In genomic region chr1:186950547-186950946, GRCh38 we compare ENCODE assay signal across 21 cellular contexts.
A peak's percentile ranks its signal among the peaks of the same experiment; 100 is the strongest.
DNase-seq lines count a peak whose midpoint lies in the region; ATAC-seq and TF ChIP-seq lines count a peak whose summit lies in the region.
"Had no signal": no experiment of that assay in that cellular context is flagged by ENCODE, and none has a peak within 500 bp of the region (broad histone marks: within the 10 kb centered on the region; RNA-seq: fewer than 3 reads in every experiment).

No MANE protein-coding gene starts in this region.

- no peaks in the 10 kb centered on the region for H3K36me3 ChIP-seq in SK-N-SH (replicated peaks in 1 of 2; ENCODE audit: control insufficient read depth in 1 of 2, insufficient read depth in 2 of 2, low read length in 1 of 2)
- H3K36me3 ChIP-seq: lower lobe of right lung had no signal

- no peak overlapping the region for H2AFZ ChIP-seq in SK-N-SH (ENCODE audit: low read depth)

- H3K4me2 ChIP-seq in SK-N-SH: no peak overlapping the region

- POLR2A ChIA-PET in SK-N-SH (lab: Yijun Ruan, JAX): no interaction called here
- POLR2A ChIA-PET in RWPE1 (lab: Yijun Ruan, JAX; ENCODE audit: low non-redundant PET): no interaction called here

- TF ChIP-seq CTCF in SK-N-SH (IDR thresholded peaks at IDR 0.05): no peak
- TF ChIP-seq CTCF in RWPE1 (conservative IDR thresholded peaks at IDR 0.05; ENCODE audit: low read depth): no peak

- no peak overlapping the region for H3K27ac ChIP-seq in SK-N-SH (ENCODE audit: low read depth in 2 of 2, low read length in 1 of 2)
- no peak overlapping the region for H3K27ac ChIP-seq in RWPE1
- peak overlapping the region; percentile 35 for H3K27ac ChIP-seq in epithelial cell of prostate
- H3K27ac ChIP-seq: lower lobe of right lung had no signal

- no peaks in the 10 kb centered on the region for H3K4me1 ChIP-seq in SK-N-SH (ENCODE audit: control insufficient read depth in 1 of 2, insufficient read depth in 2 of 2, low read depth in 1 of 2, low read length in 1 of 2)
- H3K4me1 ChIP-seq: lower lobe of right lung had no signal

- H4K20me1 ChIP-seq in SK-N-SH (ENCODE audit: insufficient read depth): no peaks in the 10 kb centered on the region

- H3K4me3 ChIP-seq in SK-N-SH (ENCODE audit: low read depth in 2 of 2, low read length in 1 of 2): no peak overlapping the region
- H3K4me3 ChIP-seq: GM12878, lower lobe of right lung had no signal

- no peak for TF ChIP-seq RAD21 in SK-N-SH (IDR thresholded peaks at IDR 0.05; ENCODE audit: low read length)

- ATAC-seq in SK-N-SH treated with all-trans-retinoic acid at 6 μM for 48 hours (no peak), GM18867 (IDR thresholded peaks at IDR 0.05; ENCODE audit: unreplicated experiment) (no peak)
- ATAC-seq: GM12878, lower lobe of right lung had no signal

- H3K9me3 ChIP-seq in SK-N-SH: no peaks in the 10 kb centered on the region
- H3K9me3 ChIP-seq: lower lobe of right lung had no signal

- 4% methylated on average over 4 of the region's 4 CpGs for WGBS in SK-N-SH (ENCODE audit: low lambda C conversion rate)

- no peak overlapping the region for H3K9ac ChIP-seq in SK-N-SH

- DNase-seq in SK-N-SH (no peak), RWPE1 (ENCODE audit: low spot score) (peak; percentile 61), epithelial cell of prostate (ENCODE audit: low read depth, low spot score) (peak; percentile 73), SIG-M5 treated with dmso at 0.1 percent for 504 hours (lab: John Stamatoyannopoulos, UW; ENCODE audit: unreplicated experiment) (no peak), DMS153 (lab: John Stamatoyannopoulos, UW) (no peak), NCI-H524 treated with DMSO at 0.1 percent for 48 hours (lab: John Stamatoyannopoulos, UW) (no peak)
- DNase-seq: activated CD4-positive, alpha-beta T cell treated with anti-CD3 and anti-CD28 coated beads, Interleukin-2, amount 50 U/mL, for 4 hours; activated naive CD8-positive, alpha-beta T cell treated with anti-CD3 and anti-CD28 coated beads for 36 hours; activated T-cell treated with anti-CD3 and anti-CD28 coated beads, Interleukin-2, amount 50 U/mL, for 48 hours; CD4-positive, alpha-beta T cell; cerebellar nuclear complex; lower lobe of right lung; naive B cell; NCI-H510A; stimulated activated CD4-positive, alpha-beta T cell treated with anti-CD3 and anti-CD28 coated beads, Interleukin-12 subunit alpha, Interleukin-12 subunit beta, amount 100 ng/mL, for 4 hours; stimulated activated naive CD4-positive, alpha-beta T cell; SW 1271; trophoblast cell had no signal

- no peaks in the 10 kb centered on the region for H3F3A ChIP-seq in SK-N-SH (replicated peaks; ENCODE audit: insufficient read depth)

- TF ChIP-seq EP300 in SK-N-SH (IDR thresholded peaks at IDR 0.05; ENCODE audit: borderline replicate concordance in 1 of 2, low read depth in 1 of 2, low read length in 1 of 2): no peak

- H3K27me3 ChIP-seq in SK-N-SH (ENCODE audit: insufficient read depth): no peaks in the 10 kb centered on the region

- CTCF ChIA-PET in SK-N-SH (lab: Yijun Ruan, JAX) (interaction anchor here (0.9 kb wide), 1 partner anchor 36 kb away, joined by 4 read pairs; no protein-coding TSS in a partner anchor), RWPE1 (lab: Yijun Ruan, JAX) (interaction anchor here (0.6 to 0.7 kb wide), 2 partner anchors 11 to 314 kb away, joined by 3 to 7 read pairs; no protein-coding TSS in a partner anchor)

- no peaks in the 10 kb centered on the region for H3K79me2 ChIP-seq in SK-N-SH (ENCODE audit: insufficient read depth)

- no peaks in the 10 kb centered on the region for H3K9me2 ChIP-seq in SK-N-SH

TF ChIP-seq in SK-N-SH, 30 proteins besides CTCF, POLR2A, EP300 and RAD21 (continues in another document):
- TF ChIP-seq PBX3 (IDR thresholded peaks at IDR 0.05): peak; percentile 62
- no peak for TF ChIP-seq FOXJ3 (CRISPR knock-in tag; IDR thresholded peaks at IDR 0.05)
- TF ChIP-seq IRF3 (IDR thresholded peaks at IDR 0.05; ENCODE audit: low read depth, low read length): no peak
- no peak for TF ChIP-seq MAX (IDR thresholded peaks at IDR 0.05; ENCODE audit: low read depth)
- TF ChIP-seq NRF1 (IDR thresholded peaks at IDR 0.05; ENCODE audit: low read depth, low read length): no peak
- TF ChIP-seq MXI1 (IDR thresholded peaks at IDR 0.05; ENCODE audit: low read depth, low read length): no peak
- TF ChIP-seq RCOR1 (IDR thresholded peaks at IDR 0.05; ENCODE audit: low read length): no peak
- TF ChIP-seq TEAD4 (IDR thresholded peaks at IDR 0.05; ENCODE audit: borderline replicate concordance, insufficient read depth): no peak

TF ChIP-seq in SK-N-SH treated with all-trans-retinoic acid at 6 μM for 48 hours, 23 proteins besides CTCF, POLR2A, EP300 and RAD21 (continues in another document):
- TF ChIP-seq CSDC2 (CRISPR knock-in tag; IDR thresholded peaks at IDR 0.05) (no peak), ZNF8 (CRISPR knock-in tag; IDR thresholded peaks at IDR 0.05) (no peak), ISL1 (CRISPR knock-in tag; IDR thresholded peaks at IDR 0.05) (no peak), CREB5 (CRISPR knock-in tag; IDR thresholded peaks at IDR 0.05; ENCODE audit: low read depth) (no peak), RARB (CRISPR knock-in tag; IDR thresholded peaks at IDR 0.05) (no peak), PATZ1 (CRISPR knock-in tag; IDR thresholded peaks at IDR 0.05; ENCODE audit: borderline replicate concordance) (no peak), TOX (CRISPR knock-in tag; IDR thresholded peaks at IDR 0.05; ENCODE audit: borderline replicate concordance) (no peak), TSHZ2 (CRISPR knock-in tag; IDR thresholded peaks at IDR 0.05) (no peak), GLIS3 (CRISPR knock-in tag; IDR thresholded peaks at IDR 0.05) (no peak), POU6F1 (CRISPR knock-in tag; IDR thresholded peaks at IDR 0.05; ENCODE audit: borderline replicate concordance, low read depth) (no peak), ZFP30 (CRISPR knock-in tag; IDR thresholded peaks at IDR 0.05) (no peak), BACH2 (CRISPR knock-in tag; IDR thresholded peaks at IDR 0.05; ENCODE audit: borderline replicate concordance) (no peak), ZFP3 (CRISPR knock-in tag; IDR thresholded peaks at IDR 0.05) (no peak)

Comparison
In these comparisons a context has a peak if more than half of its experiments do, and no peak if none do; other contexts are left out.
1. DNase-seq: peak in RWPE1 (single experiment) and epithelial cell of prostate (single experiment); none in SK-N-SH (single experiment), SIG-M5 treated with dmso at 0.1 percent for 504 hours (single experiment), DMS153 (single experiment) and NCI-H524 treated with DMSO at 0.1 percent for 48 hours (single experiment).